ENCODE assay signal across 14 cellular contexts in genomic region chr2:72027426-72028161, GRCh38.
DNase-seq lines count a peak whose midpoint lies in the region; ATAC-seq and TF ChIP-seq lines count a peak whose summit lies in the region.
"Had no signal": no experiment of that assay in that cellular context is flagged by ENCODE, and none has a peak within 500 bp of the region (broad histone marks: within the 10 kb centered on the region; RNA-seq: fewer than 3 reads in every experiment).

No MANE protein-coding gene starts in this region.

- no peaks in the 10 kb centered on the region for H3K36me3 Mint-ChIP-seq in MCF 10A (ENCODE audit: insufficient read depth, unreplicated experiment)
- H3K36me3 Mint-ChIP-seq: activated naive CD4-positive, alpha-beta T cell treated with anti-CD3 and anti-CD28 coated beads, Interleukin-2, amount 50 U/mL, for 24 hours had no signal

- TF ChIP-seq CTCF in left ventricle myocardium inferior (IDR thresholded peaks at IDR 0.05; ENCODE audit: borderline replicate concordance) = no peak
- no peak for TF ChIP-seq CTCF in MCF 10A (IDR thresholded peaks at IDR 0.05; ENCODE audit: unreplicated experiment)
- no peak for TF ChIP-seq CTCF in right lobe of liver (IDR thresholded peaks at IDR 0.05)
- TF ChIP-seq CTCF in vagina (IDR thresholded peaks at IDR 0.05) = no peak
- TF ChIP-seq CTCF in gastrocnemius medialis (IDR thresholded peaks at IDR 0.05 in 4 of 5, conservative IDR thresholded peaks at IDR 0.05 in 1 of 5) = no peak

- no peak overlapping the region for H3K27ac ChIP-seq in left ventricle myocardium inferior (replicated peaks)
- no peak overlapping the region for H3K27ac ChIP-seq in right lobe of liver
- no peak overlapping the region for H3K27ac ChIP-seq in vagina
- H3K27ac ChIP-seq in gastrocnemius medialis = no peak overlapping the region

- BruUV-seq in MCF 10A (replicated peaks; lab: Mats Ljungman, UMichigan) = no TSS peak

- no peaks in the 10 kb centered on the region for H3K36me3 ChIP-seq in left ventricle myocardium inferior
- H3K36me3 ChIP-seq in right lobe of liver = no peaks in the 10 kb centered on the region
- no peaks in the 10 kb centered on the region for H3K36me3 ChIP-seq in vagina
- no peaks in the 10 kb centered on the region for H3K36me3 ChIP-seq in gastrocnemius medialis

- no peak for TF ChIP-seq POLR2A in right lobe of liver (IDR thresholded peaks at IDR 0.05)
- no peak for TF ChIP-seq POLR2A in vagina (IDR thresholded peaks at IDR 0.05)
- TF ChIP-seq POLR2A in gastrocnemius medialis (IDR thresholded peaks at IDR 0.05) = no peak

- DNase-seq in cardiac septum (ENCODE audit: low spot score) (peak; percentile 54), left ventricle myocardium inferior (no peak), MCF 10A (ENCODE audit: unreplicated experiment) (peak; percentile 79), right lobe of liver (peak in 2 of 3 donors; percentile 23 to 35), vagina (ENCODE audit: extremely low spot score in 2 of 2) (peak; percentile 80 to 85), NCI-H82 treated with DMSO at 0.1 percent for 48 hours (lab: John Stamatoyannopoulos, UW; ENCODE audit: unreplicated experiment) (no peak), gastrocnemius medialis (no peak)
- DNase-seq: NCI-H187 treated with DMSO at 0.1 percent for 48 hours, NCI-H526 had no signal

- ATAC-seq in right lobe of liver (no peak), HG03159 (IDR thresholded peaks at IDR 0.05; ENCODE audit: unreplicated experiment) (no peak), gastrocnemius medialis (no peak)
- ATAC-seq: stimulated activated naive CD8-positive, alpha-beta T cell treated with anti-CD3 and anti-CD28 coated beads, Interleukin-15, amount 100 ng/mL, for 72 hours had no signal

- no peak overlapping the region for H3K27ac Mint-ChIP-seq in MCF 10A (ENCODE audit: low read depth, unreplicated experiment)
- H3K27ac Mint-ChIP-seq: activated naive CD4-positive, alpha-beta T cell treated with anti-CD3 and anti-CD28 coated beads, Interleukin-2, amount 50 U/mL, for 24 hours; nephron; stimulated activated naive CD8-positive, alpha-beta T cell treated with anti-CD3 and anti-CD28 coated beads, Interleukin-15, amount 100 ng/mL, for 72 hours; T-helper 2 cell treated with Interferon-gamma antibody and Interleukin-4, amounts not matched to agents 5 μg/mL and 100 μg/mL, for 36 hours had no signal

- intact Hi-C loops in cardiac septum (cut with DNase I) (no loop called here), left ventricle myocardium inferior (cut with micrococcal nuclease) (no loop called here), MCF 10A (cut with micrococcal nuclease) (no loop called here), right lobe of liver (cut with DNase I) (no loop called here), vagina (cut with DNase I) (no loop called here), gastrocnemius medialis (cut with DNase I; ENCODE audit: low total_unique reads) (no loop called here)

- no peak overlapping the region for H3K4me3 Mint-ChIP-seq in MCF 10A (ENCODE audit: unreplicated experiment)
- H3K4me3 Mint-ChIP-seq: activated naive CD4-positive, alpha-beta T cell treated with anti-CD3 and anti-CD28 coated beads, Interleukin-2, amount 50 U/mL, for 24 hours; nephron; stimulated activated naive CD8-positive, alpha-beta T cell treated with anti-CD3 and anti-CD28 coated beads, Interleukin-15, amount 100 ng/mL, for 72 hours; T-helper 2 cell treated with Interferon-gamma antibody and Interleukin-4, amounts not matched to agents 5 μg/mL and 100 μg/mL, for 36 hours had no signal

- CTCF ChIA-PET in MCF 10A (lab: Yijun Ruan, JAX) = no interaction called here

- 89% methylated on average over 3 of the region's 13 CpGs for whole genome bisulfite sequencing in right lobe of liver (ENCODE audit: insufficient coverage, low coverage, low lambda C conversion rate, missing lambda C conversion rate)

- no peaks in the 10 kb centered on the region for H3K9me3 ChIP-seq in left ventricle myocardium inferior (replicated peaks)
- H3K9me3 ChIP-seq in right lobe of liver = no peaks in the 10 kb centered on the region
- H3K9me3 ChIP-seq in vagina = no peaks in the 10 kb centered on the region
- no peaks in the 10 kb centered on the region for H3K9me3 ChIP-seq in gastrocnemius medialis

- peaks cover 37% of the 10 kb centered on the region for H3K27me3 ChIP-seq in left ventricle myocardium inferior (ENCODE audit: low read depth)
- H3K27me3 ChIP-seq in right lobe of liver = no peaks in the 10 kb centered on the region
- H3K27me3 ChIP-seq in vagina = no peaks in the 10 kb centered on the region
- H3K27me3 ChIP-seq in gastrocnemius medialis = no peaks in the 10 kb centered on the region

- in situ Hi-C loops in gastrocnemius medialis (cut with MboI; ENCODE audit: low sequenced_read_pairs in 4 of 4) = no loop called here

- H3K4me3 ChIP-seq in left ventricle myocardium inferior (no peak overlapping the region), right lobe of liver (no peak overlapping the region), vagina (no peak overlapping the region), gastrocnemius medialis (no peak overlapping the region)

- POLR2A ChIA-PET in MCF 10A (lab: Yijun Ruan, JAX) = no interaction called here

- no peaks in the 10 kb centered on the region for H3K27me3 Mint-ChIP-seq in MCF 10A (ENCODE audit: insufficient read depth, unreplicated experiment)
- H3K27me3 Mint-ChIP-seq: stimulated activated naive CD8-positive, alpha-beta T cell treated with anti-CD3 and anti-CD28 coated beads, Interleukin-15, amount 100 ng/mL, for 72 hours had no signal

- H3K4me1 Mint-ChIP-seq in MCF 10A (ENCODE audit: insufficient read depth, unreplicated experiment) = peaks cover 16% of the 10 kb centered on the region
- H3K4me1 Mint-ChIP-seq: activated naive CD4-positive, alpha-beta T cell treated with anti-CD3 and anti-CD28 coated beads, Interleukin-2, amount 50 U/mL, for 24 hours; nephron; stimulated activated naive CD8-positive, alpha-beta T cell treated with anti-CD3 and anti-CD28 coated beads, Interleukin-15, amount 100 ng/mL, for 72 hours had no signal

- H3K9me3 Mint-ChIP-seq in MCF 10A (ENCODE audit: unreplicated experiment) = no peaks in the 10 kb centered on the region
- H3K9me3 Mint-ChIP-seq: activated naive CD4-positive, alpha-beta T cell treated with anti-CD3 and anti-CD28 coated beads, Interleukin-2, amount 50 U/mL, for 24 hours; nephron; stimulated activated naive CD8-positive, alpha-beta T cell treated with anti-CD3 and anti-CD28 coated beads, Interleukin-15, amount 100 ng/mL, for 72 hours; T-helper 2 cell treated with Interferon-gamma antibody and Interleukin-4, amounts not matched to agents 5 μg/mL and 100 μg/mL, for 36 hours had no signal

- H3K4me1 ChIP-seq in left ventricle myocardium inferior = no peaks in the 10 kb centered on the region
- no peaks in the 10 kb centered on the region for H3K4me1 ChIP-seq in right lobe of liver
- no peaks in the 10 kb centered on the region for H3K4me1 ChIP-seq in vagina
- no peaks in the 10 kb centered on the region for H3K4me1 ChIP-seq in gastrocnemius medialis

Comparison
In these comparisons a context has a peak if more than half of its experiments do, and no peak if none do; other contexts are left out.
1. DNase-seq: peak in cardiac septum (single experiment), MCF 10A (single experiment), right lobe of liver (2 of 3) and vagina (2 of 2); none in left ventricle myocardium inferior (single experiment), NCI-H82 treated with DMSO at 0.1 percent for 48 hours (single experiment) and gastrocnemius medialis (0 of 2).